8 cellular contexts compared by ENCODE assay signal in the genomic region with DNA sequence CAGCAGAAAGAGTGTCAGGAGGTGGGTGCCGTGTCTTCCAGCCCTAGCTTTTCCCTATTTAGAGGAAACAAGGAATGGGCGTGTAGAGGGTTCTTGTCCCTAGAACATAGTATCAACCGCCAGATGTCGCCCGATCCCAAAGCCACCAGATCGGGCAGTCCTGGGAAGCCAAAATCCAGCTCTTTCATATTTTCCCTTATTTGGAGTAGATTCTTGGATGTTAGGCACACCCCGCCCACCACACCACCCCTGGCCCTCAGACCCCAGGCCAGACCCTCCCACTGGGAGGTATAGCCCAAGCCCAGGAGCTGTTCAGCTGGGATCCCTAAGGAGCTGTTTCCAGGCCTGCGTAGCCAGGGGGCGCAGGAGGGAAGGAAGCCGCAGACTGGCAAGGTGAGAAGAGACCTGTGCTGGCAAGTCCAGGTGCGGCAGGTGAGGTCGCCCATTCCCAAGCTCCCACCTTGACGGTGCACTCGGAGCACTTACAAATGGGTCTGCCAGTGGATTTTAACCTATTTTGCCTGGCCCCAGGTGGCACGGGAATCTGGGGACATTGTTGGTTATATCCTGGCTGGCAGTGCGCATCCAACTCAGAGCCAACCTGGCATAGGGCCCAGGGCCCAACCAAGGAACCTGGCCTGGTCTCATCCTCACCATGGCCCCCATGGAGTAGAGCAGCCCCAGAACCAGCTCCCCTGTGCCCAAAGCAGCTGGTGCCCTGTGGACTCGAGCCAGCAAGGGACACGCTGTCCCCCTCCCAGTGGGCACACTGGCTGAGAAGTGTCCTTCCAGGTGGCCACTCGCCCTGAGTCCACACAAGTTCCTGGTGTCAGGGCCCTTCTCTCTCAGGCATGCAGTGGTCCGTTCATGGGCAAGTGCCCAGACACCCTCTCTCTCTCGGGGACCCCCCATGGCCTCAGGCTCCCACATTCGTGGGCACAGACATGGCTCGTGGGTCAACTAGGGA. TPM values are rescaled to one million over a fixed set of nuclear protein-coding genes. Genes with fewer than 3 reads are reported as not detected.
DNase-seq lines count a peak whose midpoint lies in the region; ATAC-seq and TF ChIP-seq lines count a peak whose summit lies in the region.

No MANE protein-coding gene starts in this region.

- H3K4me1 ChIP-seq in right cardiac atrium (ENCODE audit: control insufficient read depth, insufficient read depth, low read length) = no peaks in the 10 kb centered on the region

- no peaks in the 10 kb centered on the region for H3K9me3 ChIP-seq in right cardiac atrium (ENCODE audit: control insufficient read depth, low read length)

- peak overlapping the region; percentile 23 for H3K4me3 ChIP-seq in right cardiac atrium (ENCODE audit: low read length)

- peak in 1 of 2 donors; percentile 0 for ATAC-seq in right cardiac atrium
- no peak for ATAC-seq in GM19452 (IDR thresholded peaks at IDR 0.05; ENCODE audit: unreplicated experiment)

- WGBS in right cardiac atrium = 6% methylated on average over 23 of the region's 23 CpGs

- H3K27me3 ChIP-seq in right cardiac atrium (ENCODE audit: control insufficient read depth, insufficient read depth) = no peaks in the 10 kb centered on the region

- intact Hi-C loops in right cardiac atrium (cut with DNase I) = no loop called here

- DNase-seq in AG09319 (ENCODE audit: extremely low read depth, low read depth) = peak; percentile 62
- peak; percentile 64 for DNase-seq in NCI-H2171 (lab: John Stamatoyannopoulos, UW)
- DNase-seq in anterior cingulate cortex (lab: John Stamatoyannopoulos, UW) = peak in 37 of 58 donors; percentile 1 to 65 (median 41)
- DNase-seq in right cardiac atrium = peak; percentile 71 to 85 (median 76)
- DNase-seq in renal cortical epithelial cell (ENCODE audit: low read depth) = peak; percentile 49
- DNase-seq in T-helper 9 cell = no peak

- peak overlapping the region; percentile 43 for H3K27ac ChIP-seq in right cardiac atrium (ENCODE audit: low read length)

- peak; percentile 46 for TF ChIP-seq CTCF in AG09319 (IDR thresholded peaks at IDR 0.05; ENCODE audit: low read depth, low read length)
- peak; percentile 37 for TF ChIP-seq CTCF in GM12872 (IDR thresholded peaks at IDR 0.05; ENCODE audit: insufficient read depth, low read depth, low read length)

RNA-seq across cellular contexts. Expression of a gene that starts 0.8 kb away (rescaled TPM):
- total RNA-seq in right cardiac atrium = 100 to 1,000 TPM; 262 to 363 (median 298) TPM
- polyA plus RNA-seq in right cardiac atrium = 271 TPM
- 1,833 and 2,112 TPM in 2 replicates for total RNA-seq in renal cortical epithelial cell

RNA-seq across cellular contexts. Expression of a gene that starts 5.5 kb away (rescaled TPM):
- total RNA-seq in right cardiac atrium (10 to 100 TPM; 58.5 to 72.9 (median 60.0) TPM), renal cortical epithelial cell (14.9 and 16.8 TPM in 2 replicates)
- 86.1 TPM for polyA plus RNA-seq in right cardiac atrium

RNA-seq across cellular contexts. Expression of a gene that starts 24.6 kb away (rescaled TPM):
- total RNA-seq in right cardiac atrium = 1,000 to 10,000 TPM; 2,034 to 2,544 (median 2,211) TPM
- polyA plus RNA-seq in right cardiac atrium = 2,857 TPM
- total RNA-seq in renal cortical epithelial cell = 3,735 and 5,196 TPM in 2 replicates

RNA-seq across cellular contexts. Expression of a gene that starts 35.4 kb away (rescaled TPM):
- total RNA-seq in right cardiac atrium (10 to 100 TPM; 47.3 to 52.6 (median 51.2) TPM), renal cortical epithelial cell (34.7 and 42.5 TPM in 2 replicates)
- 60.5 TPM for polyA plus RNA-seq in right cardiac atrium

RNA-seq across cellular contexts. Expression of a gene that starts 37.7 kb away (rescaled TPM):
- 10 to 100 TPM; 38.0 to 45.0 (median 39.0) TPM for total RNA-seq in right cardiac atrium
- 43.9 TPM for polyA plus RNA-seq in right cardiac atrium
- total RNA-seq in renal cortical epithelial cell = 16.8 and 21.2 TPM in 2 replicates
